8 cellular contexts compared by ENCODE assay signal in the genomic region with DNA sequence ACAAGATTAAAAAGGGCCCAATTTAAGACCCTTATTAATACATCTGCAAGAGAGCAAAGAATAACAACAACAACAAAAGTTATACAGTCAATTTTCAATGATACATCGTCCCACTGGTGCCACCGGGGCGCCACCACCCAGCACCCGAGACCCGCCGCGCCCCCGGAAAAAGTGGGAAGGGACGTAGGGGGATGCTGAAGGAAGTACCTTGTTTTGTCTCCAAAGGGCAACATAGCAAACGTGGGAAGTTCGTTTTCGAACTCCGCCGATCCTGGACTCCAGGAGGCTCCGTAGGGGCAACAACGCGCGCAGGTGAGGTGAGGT. TPM values are rescaled to one million over a fixed set of nuclear protein-coding genes. Genes with fewer than 3 reads are reported as not detected.
DNase-seq lines count a peak whose midpoint lies in the region; ATAC-seq and TF ChIP-seq lines count a peak whose summit lies in the region.

No MANE protein-coding gene starts in this region.

- H3K36me3 Mint-ChIP-seq in CD14-positive monocyte (peaks cover 6 to 7% of the 10 kb centered on the region in 2 donors), nephron (ENCODE audit: low read depth) (peaks cover 13% of the 10 kb centered on the region)

- ATAC-seq in HG02642 (IDR thresholded peaks at IDR 0.05; ENCODE audit: poor library complexity, unreplicated experiment), result no peak

- H3K9ac ChIP-seq in Karpas-422 (ENCODE audit: low read length) (no peak overlapping the region), duodenal mucosa (ENCODE audit: low read depth in 1 of 2, low read length in 2 of 2) (peak overlapping the region; percentile 69 to 86)

- H3K4me1 Mint-ChIP-seq in CD14-positive monocyte, result peaks cover 22% of the 10 kb centered on the region
- peaks cover 26% of the 10 kb centered on the region for H3K4me1 Mint-ChIP-seq in nephron

- H3K9me2 ChIP-seq in Karpas-422 (replicated peaks; ENCODE audit: insufficient read depth, low read length), result no peaks in the 10 kb centered on the region

- H3K27ac ChIP-seq in Karpas-422 (ENCODE audit: low read length), result no peak overlapping the region
- peak overlapping the region; percentile 50 for H3K27ac ChIP-seq in duodenal mucosa (ENCODE audit: low read depth, low read length)

- intact Hi-C loops in CD14-positive monocyte (cut with micrococcal nuclease), result loop anchor here in 1 of 2 donors (10.0 kb wide), 1 partner anchor 652 kb away; no protein-coding TSS in a partner anchor

- no peak overlapping the region for H2AFZ ChIP-seq in Karpas-422 (ENCODE audit: low read length)

- H3K27ac Mint-ChIP-seq in CD14-positive monocyte (peak overlapping the region in 1 of 7 donors; percentile 37), nephron (peak overlapping the region; percentile 97 to 99 (median 98))

- H3K27me3 Mint-ChIP-seq in CD14-positive monocyte (ENCODE audit: low read depth in 3 of 3), result peaks cover 46 to 69% (median 51%) of the 10 kb centered on the region in 3 donors
- peaks cover 8% of the 10 kb centered on the region for H3K27me3 Mint-ChIP-seq in nephron (ENCODE audit: low read depth)

- H3K9me3 Mint-ChIP-seq in CD14-positive monocyte (peaks cover 0 to 9% (median 6%) of the 10 kb centered on the region in 7 donors), nephron (no peaks in the 10 kb centered on the region)

- H3K9me3 ChIP-seq in Karpas-422 (ENCODE audit: low read length) (no peaks in the 10 kb centered on the region), duodenal mucosa (ENCODE audit: control insufficient read depth in 1 of 2, low read length in 2 of 2) (no peaks in the 10 kb centered on the region)

- H3K4me3 Mint-ChIP-seq in CD14-positive monocyte (peak overlapping the region; percentile 74 to 88), nephron (peak overlapping the region; percentile 98 to 100 (median 100))

- H3K27me3 ChIP-seq in Karpas-422 (ENCODE audit: low read length) (no peaks in the 10 kb centered on the region), duodenal mucosa (ENCODE audit: control insufficient read depth in 1 of 2, insufficient read depth in 2 of 2, low read length in 2 of 2) (no peaks in the 10 kb centered on the region)

- no peaks in the 10 kb centered on the region for H3K36me3 ChIP-seq in Karpas-422 (ENCODE audit: insufficient read depth, low read length)
- H3K36me3 ChIP-seq in duodenal mucosa (ENCODE audit: control insufficient read depth in 1 of 2, insufficient read depth in 2 of 2, low read length in 2 of 2), result no peaks in the 10 kb centered on the region

- H3K79me2 ChIP-seq in Karpas-422 (ENCODE audit: low read length), result no peaks in the 10 kb centered on the region

- H3K4me1 ChIP-seq in Karpas-422 (ENCODE audit: low read length) (peaks cover 15% of the 10 kb centered on the region), duodenal mucosa (ENCODE audit: control insufficient read depth in 1 of 2, insufficient read depth in 2 of 2, low read length in 2 of 2) (peaks cover 17 to 28% of the 10 kb centered on the region in 2 donors)

- peak overlapping the region; percentile 71 for H3K4me2 ChIP-seq in Karpas-422 (ENCODE audit: low read depth, low read length, poor library complexity, severe bottlenecking)

- DNase-seq in CD14-positive monocyte (ENCODE audit: low spot score) (no peak), Karpas-422 (no peak), NCI-H1048 (lab: John Stamatoyannopoulos, UW) (no peak), NCI-H1105 (lab: John Stamatoyannopoulos, UW) (no peak)
- DNase-seq in activated CD4-positive, alpha-beta T cell treated with anti-CD3 and anti-CD28 coated beads for 4 hours, result no peak

- TF ChIP-seq CTCF in CD14-positive monocyte (IDR thresholded peaks at IDR 0.05), result no peak
- TF ChIP-seq CTCF in nephron (IDR thresholded peaks at IDR 0.05; ENCODE audit: unreplicated experiment in 3 of 3), result no peak

- H3K4me3 ChIP-seq in Karpas-422 (ENCODE audit: low read length), result peak overlapping the region; percentile 49; the same call in 1 of the 2 replicates
- H3K4me3 ChIP-seq in duodenal mucosa (ENCODE audit: low read depth in 1 of 2, low read length in 2 of 2), result peak overlapping the region; percentile 73 to 97

- no peaks in the 10 kb centered on the region for H4K20me1 ChIP-seq in Karpas-422 (ENCODE audit: insufficient read depth, low read depth, low read length)

RNA-seq across cellular contexts. Expression of a gene that starts 1.7 kb away (rescaled TPM):
- polyA plus RNA-seq in CD14-positive monocyte, result under 1 TPM; 0.80 to 0.82 TPM
- 0.07 and 0.30 TPM in 2 replicates for total RNA-seq in Karpas-422 (2014; rRNA removed; shearing (Covaris generic); ENCODE audit: low replicate concordance)
